ENCODE assay signal across 11 cellular contexts in genomic region chr7:44059219-44060090, GRCh38. TPM values are rescaled to one million over a fixed set of nuclear protein-coding genes. Genes with fewer than 3 reads are reported as not detected.
DNase-seq lines count a peak whose midpoint lies in the region; ATAC-seq and TF ChIP-seq lines count a peak whose summit lies in the region.
"Had no signal": no experiment of that assay in that cellular context is flagged by ENCODE, and none has a peak within 500 bp of the region (broad histone marks: within the 10 kb centered on the region; RNA-seq: fewer than 3 reads in every experiment).

No MANE protein-coding gene starts in this region.

- no peaks in the 10 kb centered on the region for H3K9me3 Mint-ChIP-seq in stimulated activated naive B cell treated with anti-CD40 and anti-IgM and Interleukin-4, amounts not matched to agents 10 μg/mL and 1 μg/mL and 100 μg/mL, for 72 hours

- H3K4me1 ChIP-seq in body of pancreas: peaks cover 5% of the 10 kb centered on the region

- H3K4me3 ChIP-seq in body of pancreas: no peak overlapping the region

- TF ChIP-seq POLR2A in body of pancreas (IDR thresholded peaks at IDR 0.05): no peak

- 85 to 87% methylated on average over 4 to 14 of the region's 14 CpGs for WGBS in body of pancreas, 2 donors

- H3K27me3 ChIP-seq in body of pancreas: no peaks in the 10 kb centered on the region

- TF ChIP-seq CTCF in body of pancreas (IDR thresholded peaks at IDR 0.05): no peak

- peak; percentile 87 for ATAC-seq in HG02885 (IDR thresholded peaks at IDR 0.05; ENCODE audit: poor library complexity, unreplicated experiment)
- no peak for ATAC-seq in body of pancreas
- peak; percentile 92 to 93 for ATAC-seq in stimulated activated naive B cell treated with anti-CD40 and anti-IgM and Interleukin-4, amounts not matched to agents 10 μg/mL and 1 μg/mL and 100 μg/mL, for 72 hours (replicated peaks)
- ATAC-seq in GM18907 (IDR thresholded peaks at IDR 0.05; ENCODE audit: unreplicated experiment): no peak

- no peak overlapping the region for H3K27ac ChIP-seq in body of pancreas

- intact Hi-C loops in body of pancreas (cut with DNase I): no loop called here

- H3K4me1 Mint-ChIP-seq in stimulated activated naive B cell treated with anti-CD40 and anti-IgM and Interleukin-4, amounts not matched to agents 10 μg/mL and 1 μg/mL and 100 μg/mL, for 72 hours: peaks cover 52 to 100% of the 10 kb centered on the region in 2 donors

- H3K9me3 ChIP-seq in body of pancreas: no peaks in the 10 kb centered on the region

- peak; percentile 20 for DNase-seq in activated T-cell treated with anti-CD3 and anti-CD28 coated beads, Interleukin-2, amount 50 U/mL, for 1 hour
- DNase-seq in activated T-cell treated with anti-CD3 and anti-CD28 coated beads for 4 hours: no peak
- DNase-seq in body of pancreas: peak in 3 of 4 donors; percentile 6 to 12 (median 9)
- peak; percentile 79 for DNase-seq in stimulated activated naive B cell treated with anti-CD40 and anti-IgM and Interleukin-4, amounts not matched to agents 10 μg/mL and 1 μg/mL and 100 μg/mL, for 72 hours
- DNase-seq in EL: no peak
- DNase-seq in effector CD8-positive, alpha-beta T cell (lab: John Stamatoyannopoulos, UW): no peak
- DNase-seq: NCI-H524, retina had no signal

- no peaks in the 10 kb centered on the region for H3K27me3 Mint-ChIP-seq in stimulated activated naive B cell treated with anti-CD40 and anti-IgM and Interleukin-4, amounts not matched to agents 10 μg/mL and 1 μg/mL and 100 μg/mL, for 72 hours

- peaks cover 56 to 78% of the 10 kb centered on the region in 2 donors for H3K36me3 Mint-ChIP-seq in stimulated activated naive B cell treated with anti-CD40 and anti-IgM and Interleukin-4, amounts not matched to agents 10 μg/mL and 1 μg/mL and 100 μg/mL, for 72 hours

- H3K27ac Mint-ChIP-seq in stimulated activated naive B cell treated with anti-CD40 and anti-IgM and Interleukin-4, amounts not matched to agents 10 μg/mL and 1 μg/mL and 100 μg/mL, for 72 hours: peak overlapping the region; percentile 99

- H3K4me3 Mint-ChIP-seq in stimulated activated naive B cell treated with anti-CD40 and anti-IgM and Interleukin-4, amounts not matched to agents 10 μg/mL and 1 μg/mL and 100 μg/mL, for 72 hours: peak overlapping the region; percentile 75 to 80

- H3K36me3 ChIP-seq in body of pancreas (replicated peaks in 1 of 2; ENCODE audit: insufficient read depth in 1 of 2, low read depth in 2 of 2): peaks cover 20 to 48% of the 10 kb centered on the region in 2 donors

RNA-seq across cellular contexts. Expression of gene PGAM2, which starts 5.9 kb away (rescaled TPM):
- total RNA-seq in body of pancreas: 1 to 10 TPM in 1 of 2 donors, not detected in 1; 1.6 TPM
- total RNA-seq: H4 had no signal

RNA-seq across cellular contexts. Expression of gene DBNL, which starts 15.0 kb away (rescaled TPM):
- total RNA-seq in body of pancreas: 10 to 100 TPM; 62.0 to 96.6 TPM

RNA-seq across cellular contexts. Expression of gene POLM, which starts 22.9 kb away (rescaled TPM):
- 10 to 100 TPM; 49.8 to 53.7 TPM for total RNA-seq in body of pancreas

RNA-seq across cellular contexts. Expression of gene AEBP1, which starts 44.7 kb away (rescaled TPM):
- total RNA-seq in body of pancreas: 10 to 100 TPM; 39.2 to 51.9 TPM

Comparison
In these comparisons a context has a peak if more than half of its experiments do, and no peak if none do; other contexts are left out.
1. DNase-seq: peak in activated T-cell treated with anti-CD3 and anti-CD28 coated beads, Interleukin-2, amount 50 U/mL, for 1 hour (single experiment), body of pancreas (3 of 4) and stimulated activated naive B cell treated with anti-CD40 and anti-IgM and Interleukin-4, amounts not matched to agents 10 μg/mL and 1 μg/mL and 100 μg/mL, for 72 hours (single experiment); none in activated T-cell treated with anti-CD3 and anti-CD28 coated beads for 4 hours (single experiment), EL (single experiment) and effector CD8-positive, alpha-beta T cell (single experiment).
2. ATAC-seq: peak in HG02885 (single experiment) and stimulated activated naive B cell treated with anti-CD40 and anti-IgM and Interleukin-4, amounts not matched to agents 10 μg/mL and 1 μg/mL and 100 μg/mL, for 72 hours (2 of 2); none in body of pancreas (single experiment) and GM18907 (single experiment).